Comparison of ENCODE assay signal across 13 cellular contexts in the genomic region with DNA sequence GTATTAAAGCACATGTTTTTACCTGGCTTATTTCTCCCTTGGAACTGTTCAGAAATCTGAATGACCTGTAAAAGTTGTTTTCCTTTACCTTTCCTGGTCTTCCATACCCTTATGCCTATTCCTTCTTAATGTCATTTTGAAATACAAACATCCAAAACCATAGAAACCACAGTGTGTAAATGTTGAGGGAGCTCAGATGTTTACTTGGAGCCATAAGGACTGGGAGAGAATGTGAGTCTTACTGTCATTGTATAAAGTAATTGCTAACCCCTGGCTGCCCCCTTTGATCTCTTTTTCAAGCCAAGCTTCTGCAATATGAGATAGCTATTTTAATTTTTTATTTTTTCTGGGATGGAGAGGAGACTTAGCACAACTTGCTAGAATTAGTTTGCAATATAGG.
"Had no signal": no experiment of that assay in that cellular context is flagged by ENCODE, and none has a peak within 500 bp of the region (broad histone marks: within the 10 kb centered on the region; RNA-seq: fewer than 3 reads in every experiment).

No MANE protein-coding gene starts in this region.

- ATAC-seq: foreskin keratinocyte had no signal

- H3K27ac ChIP-seq: foreskin keratinocyte, lower lobe of right lung, ovary, sigmoid colon, tibial artery, uterus had no signal

- H3K9me3 ChIP-seq: lower lobe of right lung, ovary, sigmoid colon, spleen, tibial artery, uterus had no signal

- H3K4me1 ChIP-seq: foreskin keratinocyte, sigmoid colon, tibial artery, uterus had no signal

- H3K36me3 ChIP-seq: lower lobe of right lung, ovary, sigmoid colon, spleen, tibial artery, uterus had no signal

- H3K4me3 ChIP-seq: lower lobe of right lung, ovary, sigmoid colon, spleen, tibial artery, uterus had no signal

- DNase-seq: activated CD4-positive, alpha-beta T cell treated with anti-CD3 and anti-CD28 coated beads, Interleukin-2, amount 50 U/mL, for 1 hour; activated CD8-positive, alpha-beta memory T cell treated with anti-CD3 and anti-CD28 coated beads for 24 hours; activated naive CD4-positive, alpha-beta T cell; activated naive CD8-positive, alpha-beta T cell treated with anti-CD3 and anti-CD28 coated beads, Interleukin-2, amount 10 ng/mL, durations not matched to agents 7 days and 5 days; cortex of kidney; effector CD8-positive, alpha-beta T cell; foreskin keratinocyte; lower lobe of right lung; ovary; sigmoid colon; spleen; tibial artery; uterus had no signal
